ENCODE assay signal across 20 cellular contexts in genomic region chr5:150661086-150661485, GRCh38. TPM values are rescaled to one million over a fixed set of nuclear protein-coding genes. Genes with fewer than 3 reads are reported as not detected.
A peak's percentile ranks its signal among the peaks of the same experiment; 100 is the strongest.
DNase-seq lines count a peak whose midpoint lies in the region; ATAC-seq and TF ChIP-seq lines count a peak whose summit lies in the region.
"Had no signal": no experiment of that assay in that cellular context is flagged by ENCODE, and none has a peak within 500 bp of the region (broad histone marks: within the 10 kb centered on the region; RNA-seq: fewer than 3 reads in every experiment).

MYOZ3 (plus strand) TSS chr5:150661251; CDS start chr5:150662942, 1,691 bp downstream.

- no peaks in the 10 kb centered on the region for H3K27me3 ChIP-seq in heart right ventricle
- no peaks in the 10 kb centered on the region for H3K27me3 ChIP-seq in neural progenitor cell
- H3K27me3 ChIP-seq in upper lobe of left lung: no peaks in the 10 kb centered on the region
- H3K27me3 ChIP-seq: pancreas had no signal

- H3K36me3 Mint-ChIP-seq in activated naive CD8-positive, alpha-beta T cell: no peaks in the 10 kb centered on the region
- no peaks in the 10 kb centered on the region for H3K36me3 Mint-ChIP-seq in activated naive CD8-positive, alpha-beta T cell treated with anti-CD3 and anti-CD28 coated beads for 36 hours
- H3K36me3 Mint-ChIP-seq in neural progenitor cell: no peaks in the 10 kb centered on the region
- H3K36me3 Mint-ChIP-seq in stimulated activated effector memory CD8-positive, alpha-beta T cell treated with anti-CD3 and anti-CD28 coated beads, Interleukin-12 subunit alpha, Interleukin-12 subunit beta, amount 100 ng/mL, for 72 hours: no peaks in the 10 kb centered on the region
- H3K36me3 Mint-ChIP-seq: CD8-positive, alpha-beta T cell had no signal

- H3K36me3 ChIP-seq in heart right ventricle: no peaks in the 10 kb centered on the region
- no peaks in the 10 kb centered on the region for H3K36me3 ChIP-seq in neural progenitor cell
- no peaks in the 10 kb centered on the region for H3K36me3 ChIP-seq in upper lobe of left lung
- H3K36me3 ChIP-seq: pancreas had no signal

- H3K27me3 Mint-ChIP-seq in activated naive CD8-positive, alpha-beta T cell: peaks cover 2% of the 10 kb centered on the region
- no peaks in the 10 kb centered on the region for H3K27me3 Mint-ChIP-seq in activated naive CD8-positive, alpha-beta T cell treated with anti-CD3 and anti-CD28 coated beads for 36 hours
- H3K27me3 Mint-ChIP-seq in neural progenitor cell (ENCODE audit: insufficient read depth, low read depth): peaks cover 5% of the 10 kb centered on the region

- TF ChIP-seq POLR2A in upper lobe of left lung (IDR thresholded peaks at IDR 0.05): no peak

- no peak within 1 kb of the TSS for H3K4me3 Mint-ChIP-seq in activated naive CD8-positive, alpha-beta T cell
- H3K4me3 Mint-ChIP-seq in activated naive CD8-positive, alpha-beta T cell treated with anti-CD3 and anti-CD28 coated beads for 36 hours: no peak within 1 kb of the TSS
- H3K4me3 Mint-ChIP-seq in neural progenitor cell: peak within 1 kb of the TSS; percentile 4
- no peak within 1 kb of the TSS for H3K4me3 Mint-ChIP-seq in stimulated activated effector memory CD8-positive, alpha-beta T cell treated with anti-CD3 and anti-CD28 coated beads, Interleukin-12 subunit alpha, Interleukin-12 subunit beta, amount 100 ng/mL, for 72 hours
- H3K4me3 Mint-ChIP-seq: activated T-helper 1 cell treated with anti-CD3 and anti-CD28 coated beads, Interleukin-12 subunit alpha, Interleukin-12 subunit beta, Interleukin-2, Interleukin-4 antibody, amounts not matched to agents 30 ng/mL and 10 ng/mL and 1 ng/mL, durations not matched to agents 14 hours and 24 hours and 36 hours; CD8-positive, alpha-beta T cell had no signal

- no peak within 1 kb of the TSS for H3K4me3 ChIP-seq in heart right ventricle
- no peak within 1 kb of the TSS for H3K4me3 ChIP-seq in neural progenitor cell
- no peak within 1 kb of the TSS for H3K4me3 ChIP-seq in upper lobe of left lung
- H3K4me3 ChIP-seq: pancreas had no signal

- intact Hi-C loops in heart right ventricle (cut with DNase I): no loop called here

- TF ChIP-seq EP300 in upper lobe of left lung (IDR thresholded peaks at IDR 0.05): no peak

- H3K79me2 ChIP-seq in neural progenitor cell (ENCODE audit: low read depth): no peaks in the 10 kb centered on the region

- H3K4me1 ChIP-seq in heart right ventricle (peaks cover 13 to 49% (median 32%) of the 10 kb centered on the region in 9 donors), neural progenitor cell (peaks cover 21% of the 10 kb centered on the region), upper lobe of left lung (peaks cover 12 to 28% (median 18%) of the 10 kb centered on the region in 4 donors)
- H3K4me1 ChIP-seq: pancreas had no signal

- H3K27ac ChIP-seq in heart right ventricle: peak within 1 kb of the TSS in 8 of 10 donors; percentile 41 to 100 (median 93)
- H3K27ac ChIP-seq in neural progenitor cell: no peak within 1 kb of the TSS
- H3K27ac ChIP-seq in upper lobe of left lung: peak within 1 kb of the TSS in 3 of 4 donors; percentile 3 to 49 (median 42)
- H3K27ac ChIP-seq: epithelial cell of prostate, pancreas had no signal

- ATAC-seq in heart right ventricle: no peak
- ATAC-seq in upper lobe of left lung (ENCODE audit: low FRiP score in 2 of 2): no peak
- no peak for ATAC-seq in HG02571 (IDR thresholded peaks at IDR 0.05; ENCODE audit: unreplicated experiment)
- ATAC-seq in stimulated activated effector memory CD8-positive, alpha-beta T cell treated with anti-CD3 and anti-CD28 coated beads, Interleukin-12 subunit alpha, Interleukin-12 subunit beta, amount 100 ng/mL, for 72 hours: no peak
- ATAC-seq: CD8-positive, alpha-beta T cell; pancreas had no signal

- no peak for DNase-seq in activated naive CD8-positive, alpha-beta T cell treated with anti-CD3 and anti-CD28 coated beads for 36 hours
- DNase-seq in heart right ventricle: no peak
- no peak for DNase-seq in neural progenitor cell (ENCODE audit: low spot score)
- no peak for DNase-seq in upper lobe of left lung
- no peak for DNase-seq in T-helper 2 cell
- DNase-seq in stimulated activated effector memory CD8-positive, alpha-beta T cell treated with anti-CD3 and anti-CD28 coated beads, Interleukin-12 subunit alpha, Interleukin-12 subunit beta, amount 100 ng/mL, for 72 hours (ENCODE audit: low spot score in 2 of 2): no peak
- DNase-seq: ACHN; amygdala; CD8-positive, alpha-beta T cell; cortex of kidney; DMS79 treated with DMSO at 0.1 percent for 48 hours; NCI-H2081 treated with DMSO at 0.1 percent for 48 hours; NCI-H526 treated with DMSO at 0.1 percent for 48 hours; pancreas; stimulated activated CD4-positive, alpha-beta T cell treated with anti-CD3 and anti-CD28 coated beads, Interleukin-12 subunit alpha, Interleukin-12 subunit beta, amount 100 ng/mL, for 4 hours; stimulated activated naive CD4-positive, alpha-beta T cell treated with Interleukin-2 at 50 U/mL for 16 hours had no signal

- H3K4me2 ChIP-seq in neural progenitor cell: peak within 1 kb of the TSS; percentile 45

- no peaks in the 10 kb centered on the region for H4K20me1 ChIP-seq in neural progenitor cell (ENCODE audit: low read depth)

- H3F3A ChIP-seq in neural progenitor cell (ENCODE audit: low read depth): peaks cover 9% of the 10 kb centered on the region

- 66 to 71% methylated on average over 7 of the region's 7 CpGs for WGBS in heart right ventricle, 2 donors
- WGBS in upper lobe of left lung, 2 donors: 71 to 78% methylated on average over 1 to 7 of the region's 7 CpGs

- H3K9me3 ChIP-seq in heart right ventricle (no peaks in the 10 kb centered on the region), neural progenitor cell (ENCODE audit: low read depth) (no peaks in the 10 kb centered on the region), upper lobe of left lung (no peaks in the 10 kb centered on the region)
- H3K9me3 ChIP-seq: pancreas had no signal

- peak within 1 kb of the TSS; percentile 70 for H2AFZ ChIP-seq in neural progenitor cell (replicated peaks)

- H3K9ac ChIP-seq in neural progenitor cell: no peak within 1 kb of the TSS

- no peaks in the 10 kb centered on the region for H3K4me1 Mint-ChIP-seq in activated naive CD8-positive, alpha-beta T cell (ENCODE audit: low read depth)
- H3K4me1 Mint-ChIP-seq in activated naive CD8-positive, alpha-beta T cell treated with anti-CD3 and anti-CD28 coated beads for 36 hours: no peaks in the 10 kb centered on the region
- peaks cover 20% of the 10 kb centered on the region for H3K4me1 Mint-ChIP-seq in neural progenitor cell
- H3K4me1 Mint-ChIP-seq in stimulated activated effector memory CD8-positive, alpha-beta T cell treated with anti-CD3 and anti-CD28 coated beads, Interleukin-12 subunit alpha, Interleukin-12 subunit beta, amount 100 ng/mL, for 72 hours: peaks cover 5% of the 10 kb centered on the region

- TF ChIP-seq CTCF in heart right ventricle (IDR thresholded peaks at IDR 0.05) (no peak), neural progenitor cell (IDR thresholded peaks at IDR 0.05) (no peak), upper lobe of left lung (IDR thresholded peaks at IDR 0.05) (no peak)

- H3K9me3 Mint-ChIP-seq in activated naive CD8-positive, alpha-beta T cell (ENCODE audit: low read depth): no peaks in the 10 kb centered on the region
- no peaks in the 10 kb centered on the region for H3K9me3 Mint-ChIP-seq in activated naive CD8-positive, alpha-beta T cell treated with anti-CD3 and anti-CD28 coated beads for 36 hours
- H3K9me3 Mint-ChIP-seq in neural progenitor cell: no peaks in the 10 kb centered on the region
- no peaks in the 10 kb centered on the region for H3K9me3 Mint-ChIP-seq in stimulated activated effector memory CD8-positive, alpha-beta T cell treated with anti-CD3 and anti-CD28 coated beads, Interleukin-12 subunit alpha, Interleukin-12 subunit beta, amount 100 ng/mL, for 72 hours
- H3K9me3 Mint-ChIP-seq: activated T-helper 1 cell treated with anti-CD3 and anti-CD28 coated beads, Interleukin-12 subunit alpha, Interleukin-12 subunit beta, Interleukin-2, Interleukin-4 antibody, amounts not matched to agents 30 ng/mL and 10 ng/mL and 1 ng/mL, durations not matched to agents 14 hours and 24 hours and 36 hours; CD8-positive, alpha-beta T cell had no signal

- peak within 1 kb of the TSS; percentile 34 for H3K27ac Mint-ChIP-seq in activated naive CD8-positive, alpha-beta T cell
- no peak within 1 kb of the TSS for H3K27ac Mint-ChIP-seq in activated naive CD8-positive, alpha-beta T cell treated with anti-CD3 and anti-CD28 coated beads for 36 hours
- H3K27ac Mint-ChIP-seq in neural progenitor cell: peak within 1 kb of the TSS; percentile 18
- H3K27ac Mint-ChIP-seq in stimulated activated effector memory CD8-positive, alpha-beta T cell treated with anti-CD3 and anti-CD28 coated beads, Interleukin-12 subunit alpha, Interleukin-12 subunit beta, amount 100 ng/mL, for 72 hours: no peak within 1 kb of the TSS
- H3K27ac Mint-ChIP-seq: activated T-helper 1 cell treated with anti-CD3 and anti-CD28 coated beads, Interleukin-12 subunit alpha, Interleukin-12 subunit beta, Interleukin-2, Interleukin-4 antibody, amounts not matched to agents 30 ng/mL and 10 ng/mL and 1 ng/mL, durations not matched to agents 14 hours and 24 hours and 36 hours; CD8-positive, alpha-beta T cell had no signal

RNA-seq across cellular contexts. Expression of gene MYOZ3, which starts in this region (rescaled TPM):
- total RNA-seq in activated naive CD8-positive, alpha-beta T cell treated with anti-CD3 and anti-CD28 coated beads for 36 hours: under 1 TPM; 0.06 to 0.16 TPM
- 10 to 100 TPM in 2 of 10 donors, 1 to 10 TPM in 8; 4.5 to 12.2 (median 6.0) TPM for total RNA-seq in heart right ventricle
- 1 to 10 TPM in 1 of 2 donors, under 1 TPM in 1; 0.91 to 4.1 TPM for polyA plus RNA-seq in heart right ventricle
- total RNA-seq in neural progenitor cell (ENCODE audit: low replicate concordance): 0.43 and 0.90 TPM in 2 replicates
- 1 to 10 TPM in 2 of 6 donors, under 1 TPM in 3, not detected in 1; 0.61 to 2.8 (median 0.89) TPM for total RNA-seq in upper lobe of left lung
- total RNA-seq: CD8-positive, alpha-beta T cell had no signal

Comparison
In these comparisons a context has a peak if more than half of its experiments do, and no peak if none do; other contexts are left out.
1. H3K27ac Mint-ChIP-seq: peak in activated naive CD8-positive, alpha-beta T cell (single experiment) and neural progenitor cell (single experiment); none in activated naive CD8-positive, alpha-beta T cell treated with anti-CD3 and anti-CD28 coated beads for 36 hours (single experiment) and stimulated activated effector memory CD8-positive, alpha-beta T cell treated with anti-CD3 and anti-CD28 coated beads, Interleukin-12 subunit alpha, Interleukin-12 subunit beta, amount 100 ng/mL, for 72 hours (single experiment).